In genomic region chr20:63099426-63100267, GRCh38 we compare ENCODE assay signal across 16 cellular contexts.
DNase-seq lines count a peak whose midpoint lies in the region; TF ChIP-seq lines count a peak whose summit lies in the region.
"Had no signal": no experiment of that assay in that cellular context is flagged by ENCODE, and none has a peak within 500 bp of the region (broad histone marks: within the 10 kb centered on the region; RNA-seq: fewer than 3 reads in every experiment).

No MANE protein-coding gene starts in this region.

- intact Hi-C loops in CD14-positive monocyte (cut with micrococcal nuclease): no loop called here

- H3K4me1 Mint-ChIP-seq in CD14-positive monocyte (peaks cover 7% of the 10 kb centered on the region), glutamatergic neuron (ENCODE audit: low read depth, unreplicated experiment) (peaks cover 4% of the 10 kb centered on the region), nephron progenitor cell (peaks cover 7% of the 10 kb centered on the region)
- H3K4me1 Mint-ChIP-seq in activated CD4-positive, alpha-beta memory T cell treated with anti-CD3 and anti-CD28 coated beads, Interleukin-2, amount 10 ng/mL, durations not matched to agents 7 days and 5 days: peaks cover 8% of the 10 kb centered on the region

- no peak overlapping the region for H3K27ac Mint-ChIP-seq in CD14-positive monocyte
- H3K27ac Mint-ChIP-seq in glutamatergic neuron (ENCODE audit: unreplicated experiment): no peak overlapping the region
- no peak overlapping the region for H3K27ac Mint-ChIP-seq in nephron progenitor cell
- H3K27ac Mint-ChIP-seq in activated CD4-positive, alpha-beta memory T cell treated with anti-CD3 and anti-CD28 coated beads, Interleukin-2, amount 10 ng/mL, durations not matched to agents 7 days and 5 days: no peak overlapping the region
- H3K27ac Mint-ChIP-seq: activated naive CD8-positive, alpha-beta T cell had no signal

- POLR2A ChIA-PET in activated CD4-positive, alpha-beta memory T cell treated with anti-CD3 and anti-CD28 coated beads, Interleukin-2, amount 10 ng/mL, durations not matched to agents 7 days and 5 days (lab: Charles Lee): no interaction called here

- H3K4me3 Mint-ChIP-seq in CD14-positive monocyte: no peak overlapping the region
- H3K4me3 Mint-ChIP-seq in glutamatergic neuron (ENCODE audit: unreplicated experiment): no peak overlapping the region
- H3K4me3 Mint-ChIP-seq in nephron progenitor cell: no peak overlapping the region
- no peak overlapping the region for H3K4me3 Mint-ChIP-seq in activated CD4-positive, alpha-beta memory T cell treated with anti-CD3 and anti-CD28 coated beads, Interleukin-2, amount 10 ng/mL, durations not matched to agents 7 days and 5 days
- H3K4me3 Mint-ChIP-seq: activated naive CD8-positive, alpha-beta T cell had no signal

- CTCF ChIA-PET in activated CD4-positive, alpha-beta memory T cell treated with anti-CD3 and anti-CD28 coated beads, Interleukin-2, amount 10 ng/mL, durations not matched to agents 7 days and 5 days (lab: Charles Lee): no interaction called here

- H3K4me3 ChIP-seq in H7 (ENCODE audit: insufficient read depth, low read depth, low read length): no peak overlapping the region
- H3K4me3 ChIP-seq: esophagus squamous epithelium, skin epidermis had no signal

- H3K27me3 Mint-ChIP-seq in CD14-positive monocyte (ENCODE audit: low read depth in 3 of 3): peaks cover 12 to 35% (median 25%) of the 10 kb centered on the region in 3 donors
- H3K27me3 Mint-ChIP-seq in glutamatergic neuron (ENCODE audit: unreplicated experiment): peaks cover 7% of the 10 kb centered on the region
- H3K27me3 Mint-ChIP-seq in nephron progenitor cell (ENCODE audit: low read depth, poor library complexity): peaks cover 37% of the 10 kb centered on the region
- peaks cover 2% of the 10 kb centered on the region for H3K27me3 Mint-ChIP-seq in activated CD4-positive, alpha-beta memory T cell treated with anti-CD3 and anti-CD28 coated beads, Interleukin-2, amount 10 ng/mL, durations not matched to agents 7 days and 5 days

- H3K36me3 Mint-ChIP-seq in CD14-positive monocyte: no peaks in the 10 kb centered on the region
- peaks cover 3% of the 10 kb centered on the region for H3K36me3 Mint-ChIP-seq in glutamatergic neuron (ENCODE audit: unreplicated experiment)
- H3K36me3 Mint-ChIP-seq in nephron progenitor cell (ENCODE audit: low read depth): no peaks in the 10 kb centered on the region
- H3K36me3 Mint-ChIP-seq in activated CD4-positive, alpha-beta memory T cell treated with anti-CD3 and anti-CD28 coated beads, Interleukin-2, amount 10 ng/mL, durations not matched to agents 7 days and 5 days (ENCODE audit: low read depth): no peaks in the 10 kb centered on the region
- H3K36me3 Mint-ChIP-seq: activated naive CD8-positive, alpha-beta T cell had no signal

- TF ChIP-seq CTCF in CD14-positive monocyte (IDR thresholded peaks at IDR 0.05) (no peak), glutamatergic neuron (IDR thresholded peaks at IDR 0.05; ENCODE audit: partially characterized antibody, unreplicated experiment) (no peak), nephron progenitor cell (IDR thresholded peaks at IDR 0.05) (no peak)

- no peaks in the 10 kb centered on the region for H3K36me3 ChIP-seq in H7 (replicated peaks; ENCODE audit: control insufficient read depth, insufficient read depth, low read length)
- H3K36me3 ChIP-seq: esophagus squamous epithelium had no signal

- peak; percentile 18 for DNase-seq in CD14-positive monocyte (ENCODE audit: low spot score)
- DNase-seq in H7: peak; percentile 67
- DNase-seq in glutamatergic neuron: peak; percentile 15
- DNase-seq in nephron progenitor cell: peak; percentile 1
- no peak for DNase-seq in NCI-H774 (lab: John Stamatoyannopoulos, UW)
- no peak for DNase-seq in NCI-H82 treated with DMSO at 0.1 percent for 48 hours (lab: John Stamatoyannopoulos, UW; ENCODE audit: unreplicated experiment)
- no peak for DNase-seq in NCI-H2029 (lab: John Stamatoyannopoulos, UW)
- no peak for DNase-seq in activated CD4-positive, alpha-beta memory T cell treated with anti-CD3 and anti-CD28 coated beads, Interleukin-2, amount 10 ng/mL, durations not matched to agents 7 days and 5 days
- DNase-seq: Calu3, esophagus squamous epithelium, kidney glomerular epithelial cell, NCI-H146, occipital lobe, SHP77 had no signal

- peaks cover 37% of the 10 kb centered on the region for H3K27me3 ChIP-seq in H7 (ENCODE audit: control insufficient read depth, insufficient read depth, low read length)

- H3K9me3 Mint-ChIP-seq in CD14-positive monocyte: peaks cover 2 to 13% (median 5%) of the 10 kb centered on the region in 7 donors
- no peaks in the 10 kb centered on the region for H3K9me3 Mint-ChIP-seq in glutamatergic neuron (ENCODE audit: unreplicated experiment)
- no peaks in the 10 kb centered on the region for H3K9me3 Mint-ChIP-seq in nephron progenitor cell
- no peaks in the 10 kb centered on the region for H3K9me3 Mint-ChIP-seq in activated CD4-positive, alpha-beta memory T cell treated with anti-CD3 and anti-CD28 coated beads, Interleukin-2, amount 10 ng/mL, durations not matched to agents 7 days and 5 days

Comparison
In these comparisons a context has a peak if more than half of its experiments do, and no peak if none do; other contexts are left out.
1. DNase-seq: peak in CD14-positive monocyte (single experiment), H7 (single experiment), glutamatergic neuron (single experiment) and nephron progenitor cell (single experiment); none in NCI-H774 (single experiment), NCI-H82 treated with DMSO at 0.1 percent for 48 hours (single experiment), NCI-H2029 (single experiment) and activated CD4-positive, alpha-beta memory T cell treated with anti-CD3 and anti-CD28 coated beads, Interleukin-2, amount 10 ng/mL, durations not matched to agents 7 days and 5 days (single experiment).